10 cellular contexts compared by ENCODE assay signal in genomic region chr18:48992791-48993555, GRCh38. TPM values are rescaled to one million over a fixed set of nuclear protein-coding genes. Genes with fewer than 3 reads are reported as not detected.
DNase-seq lines count a peak whose midpoint lies in the region; ATAC-seq, FAIRE-seq and TF ChIP-seq lines count a peak whose summit lies in the region.
"Had no signal": no experiment of that assay in that cellular context is flagged by ENCODE, and none has a peak within 500 bp of the region (broad histone marks: within the 10 kb centered on the region; RNA-seq: fewer than 3 reads in every experiment).

No MANE protein-coding gene starts in this region.

- in situ Hi-C loops in GM12878 (cut with MboI) = no loop called here

- no TSS peak for BruUV-seq in GM12878 (replicated peaks; lab: Mats Ljungman, UMichigan)

- H3K4me2 ChIP-seq in GM12878 (ENCODE audit: control insufficient read depth, insufficient read depth) = no peak overlapping the region

- H3K4me3 ChIP-seq in HL-60 (replicated peaks; ENCODE audit: insufficient read depth, low read length) (no peak overlapping the region), GM12878 (no peak overlapping the region), rectal smooth muscle tissue (ENCODE audit: low read length) (no peak overlapping the region)

- DNase-seq in HL-60 (ENCODE audit: low read depth in 1 of 2, low spot score in 1 of 2) (peak; percentile 83 to 96), GM12878 (ENCODE audit: low read depth, low spot score) (peak; percentile 13), ecto neural progenitor cell (ENCODE audit: low spot score) (no peak)
- DNase-seq in effector CD4-positive, alpha-beta T cell = no peak
- no peak for DNase-seq in activated naive CD4-positive, alpha-beta T cell treated with Interleukin-2 at 50 U/mL for 16 hours
- DNase-seq: activated CD4-positive, alpha-beta T cell treated with anti-CD3 and anti-CD28 coated beads, Interleukin-2, amount 10 ng/mL, durations not matched to agents 24 days and 14 days had no signal

- intact Hi-C loops in GM12878 (cut with micrococcal nuclease; ENCODE audit: unreplicated experiment) = no loop called here

- peak; percentile 72 for ATAC-seq in GM18867 (IDR thresholded peaks at IDR 0.05; ENCODE audit: unreplicated experiment)
- ATAC-seq in GM12878 = peak; percentile 83
- no peak for ATAC-seq in GM19023 (IDR thresholded peaks at IDR 0.05; ENCODE audit: unreplicated experiment)

- no peak for TF ChIP-seq EP300 in GM12878 (IDR thresholded peaks at IDR 0.05; ENCODE audit: borderline replicate concordance in 1 of 2, control insufficient read depth in 1 of 2, low read depth in 2 of 2, low read length in 2 of 2)

- POLR2A ChIA-PET in GM12878 (lab: Charles Lee) = no interaction called here

- SMC1A ChIA-PET in GM12878 (lab: Charles Lee; ENCODE audit: uncharacterized antibody, unreplicated experiment) = interaction anchor here (0.6 kb wide), 1 partner anchor 853 kb away, joined by 3 read pairs; no protein-coding TSS in a partner anchor

- no peaks in the 10 kb centered on the region for H3K79me2 ChIP-seq in GM12878 (ENCODE audit: control insufficient read depth, insufficient read depth, low read length)

- H3K27me3 ChIP-seq in HL-60 (ENCODE audit: insufficient read depth, poor library complexity, severe bottlenecking) (no peaks in the 10 kb centered on the region), GM12878 (replicated peaks in 1 of 2; ENCODE audit: control insufficient read depth in 2 of 2, insufficient read depth in 2 of 2, low read length in 1 of 2) (no peaks in the 10 kb centered on the region; a peak in 1 of 4 replicates), rectal smooth muscle tissue (ENCODE audit: control insufficient read depth, insufficient read depth, low read length) (no peaks in the 10 kb centered on the region)

- WGBS in GM12878 (ENCODE audit: insufficient coverage, insufficient replicate concordance, low lambda C conversion rate, missing lambda C conversion rate) = 26% methylated on average over 12 of the region's 12 CpGs

- TF ChIP-seq RAD21 in GM12878 (IDR thresholded peaks at IDR 0.05; ENCODE audit: insufficient read depth, low read depth, low read length) = no peak

- H3K4me1 ChIP-seq in GM12878 (ENCODE audit: control insufficient read depth, insufficient read depth, low read length) = no peaks in the 10 kb centered on the region; the same call in 1 of the 2 replicates
- H3K4me1 ChIP-seq in rectal smooth muscle tissue (ENCODE audit: control insufficient read depth, insufficient read depth, low read length) = peaks cover 20% of the 10 kb centered on the region

- H3K36me3 ChIP-seq in GM12878 (ENCODE audit: control insufficient read depth in 2 of 2, insufficient read depth in 2 of 2, low read length in 1 of 2) = no peaks in the 10 kb centered on the region
- no peaks in the 10 kb centered on the region for H3K36me3 ChIP-seq in rectal smooth muscle tissue (ENCODE audit: control insufficient read depth, insufficient read depth, low read length)

- no peak for FAIRE-seq in GM12878 (lab: Jason Lieb, UNC)
- FAIRE-seq: colon had no signal

- CTCF ChIA-PET in GM12878 (lab: Yijun Ruan, JAX) = no interaction called here

- TF ChIP-seq POLR2A in GM12878 (IDR thresholded peaks at IDR 0.05; ENCODE audit: low read depth, low read length) = no peak

- H2AFZ ChIP-seq in GM12878 (ENCODE audit: control insufficient read depth, low read depth, low read length) = peak overlapping the region; percentile 2; the same call in 1 of the 2 replicates

- RAD21 ChIA-PET in GM12878 (lab: Charles Lee; ENCODE audit: unreplicated experiment) = no interaction called here

- no peaks in the 10 kb centered on the region for H3K9me3 ChIP-seq in GM12878 (replicated peaks; ENCODE audit: control insufficient read depth, insufficient read depth, low read length)

- no peak for TF ChIP-seq CTCF in HL-60 (IDR thresholded peaks at IDR 0.05; ENCODE audit: insufficient read depth, low read length)
- no peak for TF ChIP-seq CTCF in GM12878 (IDR thresholded peaks at IDR 0.05 in 2 of 3, conservative IDR thresholded peaks at IDR 0.05 in 1 of 3; ENCODE audit: control insufficient read depth in 2 of 3, extremely low read depth in 1 of 3, insufficient read depth in 1 of 3, low read depth in 3 of 3, low read length in 3 of 3)

- H3K9ac ChIP-seq in GM12878 (ENCODE audit: control insufficient read depth, insufficient read depth, low read length) (no peak overlapping the region), rectal smooth muscle tissue (ENCODE audit: low read length) (no peak overlapping the region)

- H3K27ac ChIP-seq in HL-60 (replicated peaks) (peak overlapping the region; percentile 13; the same call in 1 of the 2 replicates), GM12878 (ENCODE audit: control insufficient read depth, insufficient read depth) (no peak overlapping the region), rectal smooth muscle tissue (ENCODE audit: low read depth, low read length) (peak overlapping the region; percentile 70)

- no peaks in the 10 kb centered on the region for H4K20me1 ChIP-seq in GM12878 (ENCODE audit: control insufficient read depth, insufficient read depth)

TF ChIP-seq in GM12878, 131 proteins besides CTCF, POLR2A, EP300 and RAD21 (continues in another document):
- TF ChIP-seq TBL1XR1 (IDR thresholded peaks at IDR 0.05; ENCODE audit: low read depth, low read length) = no peak
- TF ChIP-seq NFXL1 (IDR thresholded peaks at IDR 0.05; ENCODE audit: borderline replicate concordance) = no peak
- no peak for TF ChIP-seq SMARCA5 (IDR thresholded peaks at IDR 0.05)
- no peak for TF ChIP-seq LARP7 (IDR thresholded peaks at IDR 0.05)
- TF ChIP-seq NR2C1 (IDR thresholded peaks at IDR 0.05) = no peak
- TF ChIP-seq BRCA1 (IDR thresholded peaks at IDR 0.05; ENCODE audit: low read depth, low read length) = no peak
- TF ChIP-seq PKNOX1 (IDR thresholded peaks at IDR 0.05) = peak; percentile 28; the same call in 1 of the 2 replicates
- TF ChIP-seq ZNF207 (IDR thresholded peaks at IDR 0.05; ENCODE audit: borderline replicate concordance) = no peak
- TF ChIP-seq USF1 (IDR thresholded peaks at IDR 0.05; ENCODE audit: borderline replicate concordance, extremely low read length, insufficient read depth, low read depth, low read length) = no peak
- TF ChIP-seq ZNF622 (IDR thresholded peaks at IDR 0.05) = no peak
- no peak for TF ChIP-seq TARDBP (IDR thresholded peaks at IDR 0.05; ENCODE audit: borderline replicate concordance)
- no peak for TF ChIP-seq E4F1 (IDR thresholded peaks at IDR 0.05; ENCODE audit: borderline replicate concordance, partially characterized antibody)
- TF ChIP-seq ESRRA (IDR thresholded peaks at IDR 0.05; ENCODE audit: low read length) = no peak
- no peak for TF ChIP-seq EED (IDR thresholded peaks at IDR 0.05; ENCODE audit: low read depth)
- peak; percentile 11; the same call in 1 of the 2 replicates for TF ChIP-seq ATF7 (IDR thresholded peaks at IDR 0.05; ENCODE audit: low read depth)

RNA-seq across cellular contexts. Expression of gene SMAD7, which starts 42.2 kb away (rescaled TPM):
- total RNA-seq in GM12878 (2013; cell fraction: nucleolus; rRNA removed) = 36.4 and 43.3 TPM in 2 replicates
- total RNA-seq in GM12878 (2014; rRNA removed) (11.7 and 14.8 TPM in 2 replicates), GM12878 (2014; rRNA removed; fragmentation: Illumina TruSeq; extraction: Trizol) (8.4 and 10.3 TPM in 2 replicates), GM12878 (2021) (13.1 and 14.1 TPM in 2 replicates)
- 2.7 TPM for polyA plus RNA-seq in GM12878 (2011; ENCODE audit: low read depth)
- polyA plus RNA-seq in GM12878 (2011; rRNA removed) (19.0 and 22.5 TPM in 2 replicates), GM12878 (2014; fragmentation: Illumina TruSeq; extraction: Trizol) (4.3 and 6.4 TPM in 2 replicates), GM12878 (2014; fragmentation: Nextera tagmentation; extraction: Ambion mirVana) (1 to 10 TPM; 1.3 to 1.8 TPM), GM12878 (2014; rRNA removed) (8.6 and 9.7 TPM in 2 replicates), GM12878 (2016; fragmentation: Nextera tagmentation; extraction: Ambion mirVana) (1 to 10 TPM; 2.0 to 3.8 TPM)
- 24.3 and 24.7 TPM in 2 replicates for polyA plus RNA-seq in GM12878 (2011; cell fraction: cytosol; rRNA removed)
- polyA plus RNA-seq in GM12878 (2011; cell fraction: nucleus; rRNA removed) = 34.6 and 47.7 TPM in 2 replicates
- polyA plus RNA-seq in GM12878 (2012) = 7.3 and 8.5 TPM in 2 replicates
- polyA minus RNA-seq in GM12878 (2011; rRNA and poly(A)+ RNA removed) = 28.1 and 47.6 TPM in 2 replicates
- polyA minus RNA-seq in GM12878 (2011; cell fraction: cytosol; rRNA and poly(A)+ RNA removed) = 16.8 and 23.7 TPM in 2 replicates
- 23.5 and 38.0 TPM in 2 replicates for polyA minus RNA-seq in GM12878 (2011; cell fraction: nucleus; rRNA and poly(A)+ RNA removed)

Comparison
In these comparisons a context has a peak if more than half of its experiments do, and no peak if none do; other contexts are left out.
1. DNase-seq: peak in HL-60 (2 of 2) and GM12878 (single experiment); none in effector CD4-positive, alpha-beta T cell (single experiment), ecto neural progenitor cell (single experiment) and activated naive CD4-positive, alpha-beta T cell treated with Interleukin-2 at 50 U/mL for 16 hours (single experiment).